Comparison of ENCODE assay signal across 1 cellular context in genomic region chr3:49804141-49805041, GRCh38.
TF ChIP-seq lines count a peak whose summit lies in the region.

No MANE protein-coding gene starts in this region.

TF ChIP-seq in HCT116, 20 proteins besides CTCF, POLR2A, EP300 and RAD21:
- TF ChIP-seq JUND (IDR thresholded peaks at IDR 0.05) (no peak), CBX3 (IDR thresholded peaks at IDR 0.05; ENCODE audit: low read depth) (no peak), POLR2AphosphoS5 (IDR thresholded peaks at IDR 0.05; ENCODE audit: low read depth, low read length) (no peak), FOSL1 (IDR thresholded peaks at IDR 0.05; ENCODE audit: low read depth) (no peak), TCF7L2 (IDR thresholded peaks at IDR 0.05; ENCODE audit: borderline replicate concordance, extremely low read depth, insufficient read depth, insufficient read length) (no peak), SRF (IDR thresholded peaks at IDR 0.05; ENCODE audit: low read depth) (no peak), ZBTB33 (IDR thresholded peaks at IDR 0.05; ENCODE audit: extremely low read depth, insufficient replicate concordance, low read length) (no peak), MAX (IDR thresholded peaks at IDR 0.05) (no peak), CEBPB (IDR thresholded peaks at IDR 0.05; ENCODE audit: low read depth) (no peak), ZNF274 (IDR thresholded peaks at IDR 0.05; ENCODE audit: low read depth, low read length) (no peak), SP1 (IDR thresholded peaks at IDR 0.05; ENCODE audit: low read depth) (no peak), EGR1 (IDR thresholded peaks at IDR 0.05; ENCODE audit: low read depth) (no peak), ZFX (IDR thresholded peaks at IDR 0.05) (no peak)
- TF ChIP-seq, protein P1, sequence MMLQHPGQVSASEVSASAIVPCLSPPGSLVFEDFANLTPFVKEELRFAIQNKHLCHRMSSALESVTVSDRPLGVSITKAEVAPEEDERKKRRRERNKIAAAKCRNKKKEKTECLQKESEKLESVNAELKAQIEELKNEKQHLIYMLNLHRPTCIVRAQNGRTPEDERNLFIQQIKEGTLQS (IDR thresholded peaks at IDR 0.05): no peak
